ENCODE assay signal across 7 cellular contexts in genomic region chr22:18544563-18544962, GRCh38. TPM values are rescaled to one million over a fixed set of nuclear protein-coding genes. Genes with fewer than 3 reads are reported as not detected.
"Had no signal": no experiment of that assay in that cellular context is flagged by ENCODE, and none has a peak within 500 bp of the region (broad histone marks: within the 10 kb centered on the region; RNA-seq: fewer than 3 reads in every experiment).

No MANE protein-coding gene starts in this region.

RNA-seq across cellular contexts. Expression of gene TMEM191B, which starts 17.0 kb away (rescaled TPM):
- total RNA-seq: GM23248, H4 had no signal

RNA-seq across cellular contexts. Expression of gene GGTLC3, which starts 26.6 kb away (rescaled TPM):
- total RNA-seq: GM23248, GM23338, H1, H4, H7, H9, HFFc6 had no signal
- polyA plus RNA-seq: GM23248, GM23338, H1 had no signal
